Comparison of ENCODE assay signal across 11 cellular contexts in genomic region chr13:25806304-25806974, GRCh38.
DNase-seq lines count a peak whose midpoint lies in the region; ATAC-seq and TF ChIP-seq lines count a peak whose summit lies in the region.
"Had no signal": no experiment of that assay in that cellular context is flagged by ENCODE, and none has a peak within 500 bp of the region (broad histone marks: within the 10 kb centered on the region; RNA-seq: fewer than 3 reads in every experiment).

No MANE protein-coding gene starts in this region.

- H3K36me3 ChIP-seq in upper lobe of right lung: no peaks in the 10 kb centered on the region
- H3K36me3 ChIP-seq: heart left ventricle had no signal

- DNase-seq in NCI-H2196 (lab: John Stamatoyannopoulos, UW; ENCODE audit: unreplicated experiment) (peak; percentile 3), NCI-H2196 treated with DMSO at 0.1 percent for 48 hours (lab: John Stamatoyannopoulos, UW; ENCODE audit: unreplicated experiment) (no peak), NB4 (ENCODE audit: low read depth) (peak; percentile 35), iris pigment epithelial cell (ENCODE audit: low read depth) (peak; percentile 19), upper lobe of right lung (no peak), WTC11 (ENCODE audit: low spot score) (no peak)
- DNase-seq: GF-D8, heart left ventricle had no signal

- POLR2A ChIA-PET in WTC11 (lab: Charles Lee): no interaction called here

- H3K27ac ChIP-seq in upper lobe of right lung: no peak overlapping the region
- H3K27ac ChIP-seq: heart left ventricle had no signal

- H3K4me1 Mint-ChIP-seq in WTC11: no peaks in the 10 kb centered on the region

- H3K36me3 Mint-ChIP-seq in WTC11: no peaks in the 10 kb centered on the region

- ATAC-seq in GM21723 (IDR thresholded peaks at IDR 0.05; ENCODE audit: unreplicated experiment) (peak; percentile 86), HG03196 (IDR thresholded peaks at IDR 0.05; ENCODE audit: unreplicated experiment) (no peak), upper lobe of right lung (no peak), WTC11 (no peak)
- ATAC-seq: heart left ventricle had no signal

- H3K27me3 Mint-ChIP-seq in WTC11 (ENCODE audit: low read depth): no peaks in the 10 kb centered on the region
- H3K27me3 Mint-ChIP-seq: dendritic cell treated with granulocyte-macrophage colony-stimulating factor and Interleukin-4, amounts not matched to agents 40 ng/mL and 50 ng/mL, for 4 days had no signal

- no peak for TF ChIP-seq POLR2A in NB4 (IDR thresholded peaks at IDR 0.05; ENCODE audit: extremely low read depth, insufficient read length)

- H3K4me1 ChIP-seq in upper lobe of right lung: no peaks in the 10 kb centered on the region
- H3K4me1 ChIP-seq: heart left ventricle had no signal

- TF ChIP-seq CTCF in NB4 (IDR thresholded peaks at IDR 0.05; ENCODE audit: low read depth, low read length): no peak
- no peak for TF ChIP-seq CTCF in upper lobe of right lung (IDR thresholded peaks at IDR 0.05)
- TF ChIP-seq CTCF in WTC11 (IDR thresholded peaks at IDR 0.05): no peak

- H3K4me3 ChIP-seq in NB4 (ENCODE audit: low read depth, low read length) (no peak overlapping the region), upper lobe of right lung (no peak overlapping the region)
- H3K4me3 ChIP-seq: heart left ventricle had no signal

- H3K27ac Mint-ChIP-seq in WTC11: no peak overlapping the region
- H3K27ac Mint-ChIP-seq: dendritic cell treated with granulocyte-macrophage colony-stimulating factor and Interleukin-4, amounts not matched to agents 40 ng/mL and 50 ng/mL, for 4 days had no signal

- intact Hi-C loops in upper lobe of right lung (cut with DNase I): no loop called here

- no peaks in the 10 kb centered on the region for H3K27me3 ChIP-seq in upper lobe of right lung

- H3K4me3 Mint-ChIP-seq in WTC11: no peak overlapping the region
- H3K4me3 Mint-ChIP-seq: dendritic cell treated with granulocyte-macrophage colony-stimulating factor and Interleukin-4, amounts not matched to agents 40 ng/mL and 50 ng/mL, for 4 days had no signal

- H3K9me3 Mint-ChIP-seq in WTC11: peaks cover 1% of the 10 kb centered on the region
- H3K9me3 Mint-ChIP-seq: dendritic cell treated with granulocyte-macrophage colony-stimulating factor and Interleukin-4, amounts not matched to agents 40 ng/mL and 50 ng/mL, for 4 days had no signal

- H3K9me3 ChIP-seq in upper lobe of right lung: peaks cover 3% of the 10 kb centered on the region

- CTCF ChIA-PET in WTC11 (lab: Charles Lee): no interaction called here

TF ChIP-seq in WTC11, 78 proteins besides CTCF, POLR2A, EP300 and RAD21:
- TF ChIP-seq ZSCAN18 (CRISPR knock-in tag; IDR thresholded peaks at IDR 0.05): no peak
- no peak for TF ChIP-seq FOXJ3 (CRISPR knock-in tag; IDR thresholded peaks at IDR 0.05; ENCODE audit: borderline replicate concordance)
- TF ChIP-seq FOXP1 (CRISPR knock-in tag; IDR thresholded peaks at IDR 0.05; ENCODE audit: borderline replicate concordance): no peak
- no peak for TF ChIP-seq CDX4 (CRISPR knock-in tag; IDR thresholded peaks at IDR 0.05; ENCODE audit: borderline replicate concordance)
- TF ChIP-seq HMGA2 (CRISPR knock-in tag; IDR thresholded peaks at IDR 0.05): no peak
- TF ChIP-seq ESRRA (CRISPR knock-in tag; IDR thresholded peaks at IDR 0.05; ENCODE audit: borderline replicate concordance): no peak
- no peak for TF ChIP-seq STAT6 (CRISPR knock-in tag; conservative IDR thresholded peaks at IDR 0.05; ENCODE audit: low read depth)
- no peak for TF ChIP-seq JAZF1 (CRISPR knock-in tag; IDR thresholded peaks at IDR 0.05)
- TF ChIP-seq SMAD3 (CRISPR knock-in tag; IDR thresholded peaks at IDR 0.05; ENCODE audit: borderline replicate concordance): no peak
- no peak for TF ChIP-seq AR (CRISPR knock-in tag; IDR thresholded peaks at IDR 0.05)
- TF ChIP-seq CREB1 (CRISPR knock-in tag; IDR thresholded peaks at IDR 0.05): no peak
- no peak for TF ChIP-seq CBFB (CRISPR knock-in tag; IDR thresholded peaks at IDR 0.05; ENCODE audit: low read depth)
- TF ChIP-seq ZNF416 (CRISPR knock-in tag; IDR thresholded peaks at IDR 0.05): no peak
- TF ChIP-seq RELA (CRISPR knock-in tag; IDR thresholded peaks at IDR 0.05; ENCODE audit: borderline replicate concordance): no peak

Comparison
In these comparisons a context has a peak if more than half of its experiments do, and no peak if none do; other contexts are left out.
1. DNase-seq: peak in NCI-H2196 (single experiment), NB4 (single experiment) and iris pigment epithelial cell (single experiment); none in NCI-H2196 treated with DMSO at 0.1 percent for 48 hours (single experiment), upper lobe of right lung (single experiment) and WTC11 (single experiment).